9 cellular contexts compared by ENCODE assay signal in genomic region chr10:18501198-18501597, GRCh38.
A peak's percentile ranks its signal among the peaks of the same experiment; 100 is the strongest.
DNase-seq lines count a peak whose midpoint lies in the region; ATAC-seq and TF ChIP-seq lines count a peak whose summit lies in the region.
"Had no signal": no experiment of that assay in that cellular context is flagged by ENCODE, and none has a peak within 500 bp of the region (broad histone marks: within the 10 kb centered on the region; RNA-seq: fewer than 3 reads in every experiment).

No MANE protein-coding gene starts in this region.

- H3K4me3 Mint-ChIP-seq in CD4-positive, CD25-positive, alpha-beta regulatory T cell: peak overlapping the region; percentile 62 to 89 (median 68)
- peak overlapping the region; percentile 22 for H3K4me3 Mint-ChIP-seq in activated CD4-positive, alpha-beta memory T cell treated with anti-CD3 and anti-CD28 coated beads, Interleukin-2, amount 10 ng/mL, durations not matched to agents 7 days and 5 days
- H3K4me3 Mint-ChIP-seq: memory B cell had no signal

- H3K4me1 ChIP-seq in CD4-positive, CD25-positive, alpha-beta regulatory T cell (ENCODE audit: control insufficient read depth, insufficient read depth, low read length, poor library complexity, severe bottlenecking): no peaks in the 10 kb centered on the region
- H3K4me1 ChIP-seq in vagina: no peaks in the 10 kb centered on the region

- peak overlapping the region in 2 of 3 donors; percentile 30 to 66 for H3K27ac Mint-ChIP-seq in CD4-positive, CD25-positive, alpha-beta regulatory T cell
- H3K27ac Mint-ChIP-seq in activated CD4-positive, alpha-beta memory T cell treated with anti-CD3 and anti-CD28 coated beads, Interleukin-2, amount 10 ng/mL, durations not matched to agents 7 days and 5 days: no peak overlapping the region
- H3K27ac Mint-ChIP-seq: memory B cell had no signal

- H3K4me1 Mint-ChIP-seq in CD4-positive, CD25-positive, alpha-beta regulatory T cell: peaks cover 3 to 18% (median 8%) of the 10 kb centered on the region in 4 donors
- H3K4me1 Mint-ChIP-seq in activated CD4-positive, alpha-beta memory T cell treated with anti-CD3 and anti-CD28 coated beads, Interleukin-2, amount 10 ng/mL, durations not matched to agents 7 days and 5 days: peaks cover 13% of the 10 kb centered on the region
- H3K4me1 Mint-ChIP-seq: memory B cell had no signal

- CTCF ChIA-PET in activated CD4-positive, alpha-beta memory T cell treated with anti-CD3 and anti-CD28 coated beads, Interleukin-2, amount 10 ng/mL, durations not matched to agents 7 days and 5 days (lab: Charles Lee): no interaction called here

- H3K36me3 Mint-ChIP-seq in CD4-positive, CD25-positive, alpha-beta regulatory T cell: no peaks in the 10 kb centered on the region
- no peaks in the 10 kb centered on the region for H3K36me3 Mint-ChIP-seq in activated CD4-positive, alpha-beta memory T cell treated with anti-CD3 and anti-CD28 coated beads, Interleukin-2, amount 10 ng/mL, durations not matched to agents 7 days and 5 days (ENCODE audit: low read depth)
- H3K36me3 Mint-ChIP-seq: memory B cell had no signal

- peaks cover 7% of the 10 kb centered on the region for H3K27me3 Mint-ChIP-seq in CD4-positive, CD25-positive, alpha-beta regulatory T cell
- no peaks in the 10 kb centered on the region for H3K27me3 Mint-ChIP-seq in activated CD4-positive, alpha-beta memory T cell treated with anti-CD3 and anti-CD28 coated beads, Interleukin-2, amount 10 ng/mL, durations not matched to agents 7 days and 5 days
- H3K27me3 Mint-ChIP-seq: memory B cell had no signal

- TF ChIP-seq CTCF in vagina (IDR thresholded peaks at IDR 0.05): no peak

- POLR2A ChIA-PET in activated CD4-positive, alpha-beta memory T cell treated with anti-CD3 and anti-CD28 coated beads, Interleukin-2, amount 10 ng/mL, durations not matched to agents 7 days and 5 days (lab: Charles Lee): no interaction called here

- H3K36me3 ChIP-seq in CD4-positive, CD25-positive, alpha-beta regulatory T cell (ENCODE audit: control insufficient read depth, insufficient read depth, low read length): no peaks in the 10 kb centered on the region
- H3K36me3 ChIP-seq in vagina: no peaks in the 10 kb centered on the region

- peak overlapping the region; percentile 51 for H3K4me3 ChIP-seq in CD4-positive, CD25-positive, alpha-beta regulatory T cell (ENCODE audit: low read depth, low read length)
- no peak overlapping the region for H3K4me3 ChIP-seq in vagina

- DNase-seq in CD4-positive, CD25-positive, alpha-beta regulatory T cell: peak in 1 of 3 donors; percentile 57
- no peak for DNase-seq in activated CD4-positive, alpha-beta memory T cell treated with anti-CD3 and anti-CD28 coated beads, Interleukin-2, amount 10 ng/mL, durations not matched to agents 7 days and 5 days
- no peak for DNase-seq in activated CD8-positive, alpha-beta memory T cell treated with anti-CD3 and anti-CD28 coated beads, Interleukin-2, amount 50 U/mL, for 4 hours
- DNase-seq in vagina (ENCODE audit: extremely low spot score in 2 of 2) (no peak), NCI-H187 treated with DMSO at 0.1 percent for 48 hours (lab: John Stamatoyannopoulos, UW) (no peak), GDM1 (lab: John Stamatoyannopoulos, UW) (no peak)

- no peaks in the 10 kb centered on the region for H3K9me3 ChIP-seq in CD4-positive, CD25-positive, alpha-beta regulatory T cell (ENCODE audit: control insufficient read depth in 2 of 2, low read length in 2 of 2)
- H3K9me3 ChIP-seq in vagina: no peaks in the 10 kb centered on the region

- intact Hi-C loops in vagina (cut with DNase I): no loop called here

- ATAC-seq in CD4-positive, CD25-positive, alpha-beta regulatory T cell (ENCODE audit: low read depth in 2 of 2): peak in 1 of 2 donors; percentile 47
- ATAC-seq in GM19025 (IDR thresholded peaks at IDR 0.05; ENCODE audit: low read depth, unreplicated experiment) (peak; percentile 95), HG03097 (IDR thresholded peaks at IDR 0.05; ENCODE audit: low FRiP score, unreplicated experiment) (peak; percentile 81)

- peaks cover 0 to 2% (median 0%) of the 10 kb centered on the region in 7 donors for H3K9me3 Mint-ChIP-seq in CD4-positive, CD25-positive, alpha-beta regulatory T cell
- no peaks in the 10 kb centered on the region for H3K9me3 Mint-ChIP-seq in activated CD4-positive, alpha-beta memory T cell treated with anti-CD3 and anti-CD28 coated beads, Interleukin-2, amount 10 ng/mL, durations not matched to agents 7 days and 5 days
- H3K9me3 Mint-ChIP-seq: memory B cell had no signal

- peak overlapping the region; percentile 34 for H3K27ac ChIP-seq in CD4-positive, CD25-positive, alpha-beta regulatory T cell (ENCODE audit: insufficient read depth, low read length, poor library complexity, severe bottlenecking)
- no peak overlapping the region for H3K27ac ChIP-seq in vagina

- TF ChIP-seq POLR2A in vagina (IDR thresholded peaks at IDR 0.05): no peak

- H3K27me3 ChIP-seq in CD4-positive, CD25-positive, alpha-beta regulatory T cell (ENCODE audit: control insufficient read depth, insufficient read depth, low read length): peaks cover 2% of the 10 kb centered on the region
- no peaks in the 10 kb centered on the region for H3K27me3 ChIP-seq in vagina
